In the genomic region with DNA sequence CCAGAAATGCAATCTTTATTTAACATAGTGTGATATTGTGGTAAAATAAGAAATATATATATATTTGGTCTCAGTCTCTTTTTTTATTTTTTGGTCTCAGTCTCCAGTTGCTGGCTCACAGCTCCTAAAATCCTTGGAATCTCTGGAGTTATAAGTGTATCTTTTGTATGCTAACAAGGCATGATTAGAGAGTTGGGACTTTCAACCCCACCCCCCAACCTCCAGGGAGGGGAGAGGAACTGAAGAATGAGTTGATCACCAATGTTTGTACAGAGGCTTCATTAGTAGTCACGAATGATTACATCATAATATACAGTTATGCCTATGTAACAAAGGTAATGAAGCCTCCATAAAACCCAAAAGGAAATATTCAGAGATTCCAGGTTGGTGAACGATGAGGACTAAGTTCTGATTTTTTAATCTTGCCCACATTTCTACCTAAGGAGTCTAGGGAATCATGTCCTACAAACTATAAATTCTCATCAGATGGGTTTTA, we compare ENCODE assay signal across 24 cellular contexts. TPM values are rescaled to one million over a fixed set of nuclear protein-coding genes. Genes with fewer than 3 reads are reported as not detected.
DNase-seq lines count a peak whose midpoint lies in the region; ATAC-seq and TF ChIP-seq lines count a peak whose summit lies in the region.
"Had no signal": no experiment of that assay in that cellular context is flagged by ENCODE, and none has a peak within 500 bp of the region (broad histone marks: within the 10 kb centered on the region; RNA-seq: fewer than 3 reads in every experiment).

No MANE protein-coding gene starts in this region.

- no peak for TF ChIP-seq CTCF in IMR-90 (conservative IDR thresholded peaks at IDR 0.05; ENCODE audit: low read depth, low read length)
- TF ChIP-seq CTCF in RWPE2 (IDR thresholded peaks at IDR 0.05; ENCODE audit: poor library complexity, severe bottlenecking), result no peak
- TF ChIP-seq CTCF in endothelial cell (IDR thresholded peaks at IDR 0.05; ENCODE audit: unreplicated experiment), result no peak

- no peak for TF ChIP-seq POLR2A in IMR-90 (IDR thresholded peaks at IDR 0.05; ENCODE audit: low read depth, low read length)

- H2BK20ac ChIP-seq in IMR-90 (ENCODE audit: low read depth, low read length), result no peak overlapping the region

- no peaks in the 10 kb centered on the region for H3K9me1 ChIP-seq in IMR-90 (ENCODE audit: insufficient read depth, low read length)

- no peak for TF ChIP-seq RAD21 in IMR-90 (IDR thresholded peaks at IDR 0.05; ENCODE audit: low read length)

- no peak overlapping the region for H2AFZ ChIP-seq in IMR-90 (replicated peaks; ENCODE audit: low read length, poor library complexity)
- H2AFZ ChIP-seq: GM23248 had no signal

- POLR2A ChIA-PET in IMR-90 (lab: Charles Lee; ENCODE audit: unreplicated experiment), result no interaction called here

- H3K4me1 ChIP-seq in IMR-90 (ENCODE audit: control insufficient read depth, insufficient read depth, low read length) (no peaks in the 10 kb centered on the region), RWPE2 (ENCODE audit: insufficient read depth, poor library complexity, severe bottlenecking) (peaks cover 7% of the 10 kb centered on the region), mesodermal cell (ENCODE audit: control insufficient read depth, insufficient read depth, low read length, poor library complexity, severe bottlenecking) (no peaks in the 10 kb centered on the region)
- no peaks in the 10 kb centered on the region for H3K4me1 ChIP-seq in effector memory CD4-positive, alpha-beta T cell (ENCODE audit: control insufficient read depth, insufficient read depth, low read length, poor library complexity, severe bottlenecking)
- H3K4me1 ChIP-seq: BE2C had no signal

- no peak overlapping the region for H4K5ac ChIP-seq in IMR-90 (ENCODE audit: low read depth, low read length)

- H2AK9ac ChIP-seq in IMR-90 (replicated peaks; ENCODE audit: low read depth, low read length, poor library complexity), result no peak overlapping the region

- peaks cover 3% of the 10 kb centered on the region for H3K27me3 Mint-ChIP-seq in endothelial cell (ENCODE audit: unreplicated experiment)

- BruUV-seq in IMR-90 (replicated peaks; lab: Mats Ljungman, UMichigan), result no TSS peak

- H3K9ac ChIP-seq in IMR-90 (ENCODE audit: low read depth, low read length), result no peak overlapping the region
- H3K9ac ChIP-seq: GM23248 had no signal

- CTCF ChIA-PET in IMR-90 (lab: Yijun Ruan, JAX), result no interaction called here

- H3K4me3 ChIP-seq in IMR-90 (ENCODE audit: insufficient read depth, low read depth, low read length) (no peak overlapping the region), RWPE2 (ENCODE audit: severe bottlenecking) (no peak overlapping the region), mesodermal cell (ENCODE audit: extremely low read depth, insufficient read depth, low read length, poor library complexity, severe bottlenecking) (no peak overlapping the region)
- no peak overlapping the region for H3K4me3 ChIP-seq in effector memory CD4-positive, alpha-beta T cell (ENCODE audit: insufficient read depth, low read depth, low read length, poor library complexity, severe bottlenecking)
- H3K4me3 ChIP-seq: GM12878, GM23248, HAP-1 had no signal

- H2BK120ac ChIP-seq in IMR-90 (ENCODE audit: low read depth, low read length), result no peak overlapping the region

- H3K27me3 ChIP-seq in IMR-90 (ENCODE audit: control insufficient read depth, insufficient read depth, low read length), result peaks cover under 1% of the 10 kb centered on the region; the same call in 1 of the 2 replicates
- no peaks in the 10 kb centered on the region for H3K27me3 ChIP-seq in RWPE2 (ENCODE audit: insufficient read depth, poor library complexity, severe bottlenecking)
- H3K27me3 ChIP-seq in effector memory CD4-positive, alpha-beta T cell (replicated peaks; ENCODE audit: control insufficient read depth, insufficient read depth, low read length, poor library complexity, severe bottlenecking), result peaks cover 6% of the 10 kb centered on the region

- H3K56ac ChIP-seq in IMR-90 (ENCODE audit: extremely low read depth, insufficient read depth, low read length), result no peak overlapping the region

- no peak overlapping the region for H3K23ac ChIP-seq in IMR-90 (ENCODE audit: low read depth, low read length)

- H2BK5ac ChIP-seq in IMR-90 (ENCODE audit: low read depth, low read length, poor library complexity, severe bottlenecking), result no peak overlapping the region

- peak overlapping the region; percentile 78 for H3K27ac Mint-ChIP-seq in endothelial cell (ENCODE audit: unreplicated experiment)
- H3K27ac Mint-ChIP-seq: CD4-positive, CD25-positive, alpha-beta regulatory T cell; CD8-positive, alpha-beta memory T cell had no signal

- H2AK5ac ChIP-seq in IMR-90 (ENCODE audit: low read depth, low read length), result no peak overlapping the region

- dilution Hi-C loops in IMR-90 (cut with HindIII; ENCODE audit: low sequenced_read_pairs, unreplicated experiment), result no loop called here

- H3K9me3 ChIP-seq in IMR-90 (ENCODE audit: control insufficient read depth, insufficient read depth, low read length) (no peaks in the 10 kb centered on the region), RWPE2 (ENCODE audit: severe bottlenecking) (no peaks in the 10 kb centered on the region), mesodermal cell (ENCODE audit: control insufficient read depth, low read length) (peaks cover 6% of the 10 kb centered on the region)
- H3K9me3 ChIP-seq in effector memory CD4-positive, alpha-beta T cell (ENCODE audit: control insufficient read depth, low read length), result no peaks in the 10 kb centered on the region
- H3K9me3 ChIP-seq: BE2C, HAP-1 had no signal

- H3K4ac ChIP-seq in IMR-90 (ENCODE audit: low read depth, low read length), result no peak overlapping the region

- no peak overlapping the region for H3K14ac ChIP-seq in IMR-90 (replicated peaks; ENCODE audit: low read depth, low read length)

- in situ Hi-C loops in IMR-90 (cut with MboI; ENCODE audit: low sequenced_read_pairs), result no loop called here

- no peak overlapping the region for H3K18ac ChIP-seq in IMR-90 (ENCODE audit: low read depth, low read length)

- H4K8ac ChIP-seq in IMR-90 (ENCODE audit: low read depth in 2 of 2, low read length in 2 of 2), result no peak overlapping the region

- no peaks in the 10 kb centered on the region for H4K20me1 ChIP-seq in IMR-90 (ENCODE audit: insufficient read depth, low read length)

- DNase-seq in IMR-90 (no peak), RWPE2 (ENCODE audit: low spot score) (no peak), endothelial cell (ENCODE audit: low spot score) (no peak), NCI-H2227 treated with DMSO at 0.1 percent for 48 hours (lab: John Stamatoyannopoulos, UW) (no peak)
- DNase-seq in effector memory CD4-positive, alpha-beta T cell, result no peak
- DNase-seq: ACHN; BE2C; C1 segment of cervical spinal cord; CD4-positive, CD25-positive, alpha-beta regulatory T cell; CD8-positive, alpha-beta memory T cell; COR-L47; DMS 273 treated with DMSO at 0.1 percent for 48 hours; DMS53; DND-41; EL; GM23248; KBM-7 had no signal

- H3K36me3 ChIP-seq in IMR-90 (ENCODE audit: control insufficient read depth, insufficient read depth, low read length), result no peaks in the 10 kb centered on the region
- no peaks in the 10 kb centered on the region for H3K36me3 ChIP-seq in RWPE2 (ENCODE audit: low read depth)
- no peaks in the 10 kb centered on the region for H3K36me3 ChIP-seq in mesodermal cell (ENCODE audit: control insufficient read depth, insufficient read depth, low read length)
- no peaks in the 10 kb centered on the region for H3K36me3 ChIP-seq in effector memory CD4-positive, alpha-beta T cell (ENCODE audit: control insufficient read depth, insufficient read depth, low read length)
- H3K36me3 ChIP-seq: BE2C, HAP-1 had no signal

- H4K91ac ChIP-seq in IMR-90 (ENCODE audit: insufficient read depth, low read depth, low read length), result no peak overlapping the region

- no peak overlapping the region for H2BK15ac ChIP-seq in IMR-90 (ENCODE audit: low read depth, low read length)

- H3K27ac ChIP-seq in IMR-90 (ENCODE audit: insufficient read depth, low read length) (no peak overlapping the region), RWPE2 (ENCODE audit: poor library complexity, severe bottlenecking) (no peak overlapping the region), mesodermal cell (ENCODE audit: low read depth, low read length, severe bottlenecking) (peak overlapping the region; percentile 16)
- H3K27ac ChIP-seq in effector memory CD4-positive, alpha-beta T cell (ENCODE audit: insufficient read depth, low read length, poor library complexity, severe bottlenecking), result no peak overlapping the region
- H3K27ac ChIP-seq: GM23248 had no signal

- intact Hi-C loops in IMR-90 (cut with micrococcal nuclease), result no loop called here

- H3K4me3 Mint-ChIP-seq in endothelial cell (ENCODE audit: unreplicated experiment), result no peak overlapping the region
- H3K4me3 Mint-ChIP-seq: CD4-positive, CD25-positive, alpha-beta regulatory T cell; CD8-positive, alpha-beta memory T cell had no signal

- WGBS in IMR-90 (ENCODE audit: extremely low coverage in 2 of 2, insufficient read length in 1 of 2), 2 experiments, result no CpG with 5 or more reads among the region's 2 CpGs
- WGBS in mesodermal cell (ENCODE audit: insufficient coverage in 2 of 2), 2 experiments, result 100% methylated on average over 1 of the region's 2 CpGs; no CpG with 5 or more reads in 1 of the 2 experiments

- H3K79me1 ChIP-seq in IMR-90 (ENCODE audit: low read depth in 1 of 2, low read length in 2 of 2), result no peaks in the 10 kb centered on the region

- H3K9me3 Mint-ChIP-seq in endothelial cell (ENCODE audit: unreplicated experiment), result no peaks in the 10 kb centered on the region

- no peak overlapping the region for H3K4me2 ChIP-seq in IMR-90 (ENCODE audit: low read depth, low read length)

- ATAC-seq in IMR-90 (ENCODE audit: low read depth) (no peak), RWPE2 (ENCODE audit: low read depth) (peak; percentile 46; the same call in 1 of the 3 replicates), HG02759 (IDR thresholded peaks at IDR 0.05; ENCODE audit: unreplicated experiment) (no peak)
- ATAC-seq: GM12878 had no signal

- peaks cover 3% of the 10 kb centered on the region for H3K36me3 Mint-ChIP-seq in endothelial cell (ENCODE audit: low read depth, unreplicated experiment)
- H3K36me3 Mint-ChIP-seq: CD4-positive, CD25-positive, alpha-beta regulatory T cell; CD8-positive, alpha-beta memory T cell had no signal

- H3K4me1 Mint-ChIP-seq in endothelial cell (ENCODE audit: unreplicated experiment), result peaks cover 15% of the 10 kb centered on the region
- H3K4me1 Mint-ChIP-seq: CD4-positive, CD25-positive, alpha-beta regulatory T cell; CD8-positive, alpha-beta memory T cell had no signal

RNA-seq across cellular contexts. Expression of gene LALBA, which starts 22.8 kb away (rescaled TPM):
- total RNA-seq in IMR-90 (2012; rRNA removed) (not detected in 2 replicates), endothelial cell (ENCODE audit: unreplicated experiment) (not detected)
- not detected in 2 replicates for polyA plus RNA-seq in IMR-90 (2012; rRNA removed)
- not detected in 2 replicates for polyA plus RNA-seq in IMR-90 (2012; cell fraction: cytosol; rRNA removed)
- polyA plus RNA-seq in IMR-90 (2012; cell fraction: nucleus; rRNA removed; ENCODE audit: low replicate concordance), result not detected in 2 replicates
- not detected for polyA plus RNA-seq in mesodermal cell (2013, experiment 1 of 2)
- polyA plus RNA-seq in mesodermal cell (2013, experiment 2 of 2), result not detected
- total RNA-seq: CD4-positive, CD25-positive, alpha-beta regulatory T cell; CD8-positive, alpha-beta memory T cell; G401; GM12878; GM23248; H4; HT-29 had no signal
- polyA plus RNA-seq: CD4-positive, CD25-positive, alpha-beta regulatory T cell; CD8-positive, alpha-beta memory T cell; GM12878; GM23248 had no signal
